Comparison of ENCODE assay signal across 1 cellular context in the genomic region with DNA sequence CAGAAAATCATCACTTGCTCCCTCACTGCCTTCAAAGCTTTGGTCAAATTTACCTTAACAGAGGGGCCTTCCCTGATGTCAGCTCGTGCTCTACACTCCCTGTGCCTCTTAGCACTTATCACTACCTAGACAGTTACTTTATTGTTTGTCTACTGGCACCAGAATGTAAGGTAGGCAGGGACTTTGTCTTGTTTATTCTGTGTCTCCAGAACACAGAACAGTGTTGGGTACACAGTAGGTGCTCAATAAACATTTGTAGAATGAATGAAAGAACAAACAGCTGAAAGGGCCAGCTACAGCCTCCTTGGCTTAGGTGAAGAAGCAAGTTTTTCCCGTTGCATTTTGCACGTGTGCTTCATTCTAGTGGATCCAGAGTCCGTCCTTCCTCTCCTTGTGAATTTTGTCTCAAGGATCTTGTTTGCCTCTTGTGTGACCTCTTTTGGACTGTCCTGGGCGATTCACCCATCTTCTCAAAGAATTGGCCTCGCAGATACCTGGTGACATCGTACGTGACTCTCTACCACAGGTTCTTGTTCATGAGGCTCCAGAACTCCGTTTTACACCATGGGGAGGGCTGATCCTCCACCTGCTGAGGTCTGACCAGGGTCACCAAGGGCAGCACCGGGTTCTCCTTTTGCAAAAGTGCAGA.
TF ChIP-seq lines count a peak whose summit lies in the region.

No MANE protein-coding gene starts in this region.

TF ChIP-seq in HepG2, 621 proteins besides CTCF, POLR2A, EP300 and RAD21 (continued from another document and continues in another):
- TF ChIP-seq ZNF350 (CRISPR knock-in tag; IDR thresholded peaks at IDR 0.05; ENCODE audit: borderline replicate concordance, low read depth) (peak; percentile 14; the same call in 1 of the 2 replicates), U2AF2 (IDR thresholded peaks at IDR 0.05; ENCODE audit: low read depth, low read length) (no peak), ZZZ3 (CRISPR knock-in tag; IDR thresholded peaks at IDR 0.05; ENCODE audit: borderline replicate concordance) (no peak), ZNF550 (CRISPR knock-in tag; IDR thresholded peaks at IDR 0.05; ENCODE audit: borderline replicate concordance) (no peak), ZSCAN21 (CRISPR knock-in tag; IDR thresholded peaks at IDR 0.05; ENCODE audit: borderline replicate concordance) (peak; percentile 69; the same call in 1 of the 2 replicates), ZMAT3 (CRISPR knock-in tag; conservative IDR thresholded peaks at IDR 0.05) (0 out of 2 replicates have a peak, but pooled peaks have one; percentile 61), CENPX (CRISPR knock-in tag; IDR thresholded peaks at IDR 0.05) (no peak), PHF8 (CRISPR knock-in tag; IDR thresholded peaks at IDR 0.05) (peak; percentile 18; the same call in 1 of the 2 replicates), NR2F6 (IDR thresholded peaks at IDR 0.05) (peak; percentile 53; the same call in 1 of the 2 replicates), NR2F6 (CRISPR knock-in tag; IDR thresholded peaks at IDR 0.05) (peak; percentile 85), RBAK (CRISPR knock-in tag; IDR thresholded peaks at IDR 0.05) (no peak), PAX8 (CRISPR knock-in tag; IDR thresholded peaks at IDR 0.05; ENCODE audit: borderline replicate concordance) (0 out of 2 replicates have a peak, but pooled peaks have one; percentile 25), ZNF441 (CRISPR knock-in tag; IDR thresholded peaks at IDR 0.05; ENCODE audit: borderline replicate concordance) (no peak), ZNF343 (CRISPR knock-in tag; IDR thresholded peaks at IDR 0.05) (no peak), ZNF30 (CRISPR knock-in tag; IDR thresholded peaks at IDR 0.05) (no peak), EEA1 (CRISPR knock-in tag; IDR thresholded peaks at IDR 0.05; ENCODE audit: borderline replicate concordance) (no peak), ZNF468 (CRISPR knock-in tag; IDR thresholded peaks at IDR 0.05) (no peak), FOXP4 (CRISPR knock-in tag; IDR thresholded peaks at IDR 0.05) (peak; percentile 98), CEBPZ (IDR thresholded peaks at IDR 0.05; ENCODE audit: low read length) (no peak), ZNF235 (CRISPR knock-in tag; IDR thresholded peaks at IDR 0.05; ENCODE audit: borderline replicate concordance) (no peak), DNMT3B (CRISPR knock-in tag; conservative IDR thresholded peaks at IDR 0.05) (no peak), DR1 (CRISPR knock-in tag; IDR thresholded peaks at IDR 0.05) (no peak), CAMTA2 (CRISPR knock-in tag; IDR thresholded peaks at IDR 0.05; ENCODE audit: borderline replicate concordance) (no peak), KDM6A (CRISPR knock-in tag; IDR thresholded peaks at IDR 0.05; ENCODE audit: low read depth) (peak; percentile 73), MTF1 (CRISPR knock-in tag; IDR thresholded peaks at IDR 0.05) (no peak), NONO (IDR thresholded peaks at IDR 0.05) (no peak), NONO (CRISPR knock-in tag; conservative IDR thresholded peaks at IDR 0.05) (peak; percentile 22; the same call in 1 of the 2 replicates), ZNF33B (CRISPR knock-in tag; IDR thresholded peaks at IDR 0.05) (no peak), GMEB1 (CRISPR knock-in tag; IDR thresholded peaks at IDR 0.05; ENCODE audit: borderline replicate concordance) (peak; percentile 34; the same call in 1 of the 2 replicates), CBX2 (IDR thresholded peaks at IDR 0.05; ENCODE audit: low read depth, low read length) (no peak), CBX2 (CRISPR knock-in tag; IDR thresholded peaks at IDR 0.05; ENCODE audit: low read depth) (no peak), MXD1 (CRISPR knock-in tag; IDR thresholded peaks at IDR 0.05) (no peak), SNAI1 (CRISPR knock-in tag; IDR thresholded peaks at IDR 0.05; ENCODE audit: borderline replicate concordance) (no peak; the same call in 1 of the 2 replicates), CCDC6 (CRISPR knock-in tag; IDR thresholded peaks at IDR 0.05) (peak; percentile 68; the same call in 1 of the 2 replicates), KLF16 (CRISPR knock-in tag; IDR thresholded peaks at IDR 0.05) (peak in 1 of 2 experiments; percentile 76; a peak in 1 of 4 replicates), ZNF83 (CRISPR knock-in tag; IDR thresholded peaks at IDR 0.05; ENCODE audit: borderline replicate concordance) (no peak), CENPT (CRISPR knock-in tag; IDR thresholded peaks at IDR 0.05; ENCODE audit: low read depth) (no peak), ZC3H13 (CRISPR knock-in tag; IDR thresholded peaks at IDR 0.05) (no peak), ATF5 (CRISPR knock-in tag; IDR thresholded peaks at IDR 0.05; ENCODE audit: low read depth) (no peak), KDM5A (IDR thresholded peaks at IDR 0.05; ENCODE audit: borderline replicate concordance, low read length) (no peak), RCOR2 (CRISPR knock-in tag; IDR thresholded peaks at IDR 0.05) (peak; percentile 92; the same call in 1 of the 2 replicates), JDP2 (CRISPR knock-in tag; IDR thresholded peaks at IDR 0.05; ENCODE audit: borderline replicate concordance) (no peak), ZNF552 (CRISPR knock-in tag; IDR thresholded peaks at IDR 0.05; ENCODE audit: borderline replicate concordance) (no peak)
- TF ChIP-seq, protein P1, sequence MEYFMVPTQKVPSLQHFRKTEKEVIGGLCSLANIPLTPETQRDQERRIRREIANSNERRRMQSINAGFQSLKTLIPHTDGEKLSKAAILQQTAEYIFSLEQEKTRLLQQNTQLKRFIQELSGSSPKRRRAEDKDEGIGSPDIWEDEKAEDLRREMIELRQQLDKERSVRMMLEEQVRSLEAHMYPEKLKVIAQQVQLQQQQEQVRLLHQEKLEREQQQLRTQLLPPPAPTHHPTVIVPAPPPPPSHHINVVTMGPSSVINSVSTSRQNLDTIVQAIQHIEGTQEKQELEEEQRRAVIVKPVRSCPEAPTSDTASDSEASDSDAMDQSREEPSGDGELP (IDR thresholded peaks at IDR 0.05; ENCODE audit: borderline replicate concordance, low read depth), result peak; percentile 75
- TF ChIP-seq, protein P2, sequence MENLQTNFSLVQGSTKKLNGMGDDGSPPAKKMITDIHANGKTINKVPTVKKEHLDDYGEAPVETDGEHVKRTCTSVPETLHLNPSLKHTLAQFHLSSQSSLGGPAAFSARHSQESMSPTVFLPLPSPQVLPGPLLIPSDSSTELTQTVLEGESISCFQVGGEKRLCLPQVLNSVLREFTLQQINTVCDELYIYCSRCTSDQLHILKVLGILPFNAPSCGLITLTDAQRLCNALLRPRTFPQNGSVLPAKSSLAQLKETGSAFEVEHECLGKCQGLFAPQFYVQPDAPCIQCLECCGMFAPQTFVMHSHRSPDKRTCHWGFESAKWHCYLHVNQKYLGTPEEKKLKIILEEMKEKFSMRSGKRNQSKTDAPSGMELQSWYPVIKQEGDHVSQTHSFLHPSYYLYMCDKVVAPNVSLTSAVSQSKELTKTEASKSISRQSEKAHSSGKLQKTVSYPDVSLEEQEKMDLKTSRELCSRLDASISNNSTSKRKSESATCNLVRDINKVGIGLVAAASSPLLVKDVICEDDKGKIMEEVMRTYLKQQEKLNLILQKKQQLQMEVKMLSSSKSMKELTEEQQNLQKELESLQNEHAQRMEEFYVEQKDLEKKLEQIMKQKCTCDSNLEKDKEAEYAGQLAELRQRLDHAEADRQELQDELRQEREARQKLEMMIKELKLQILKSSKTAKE (CRISPR knock-in tag; IDR thresholded peaks at IDR 0.05; ENCODE audit: borderline replicate concordance), result peak; percentile 95
- TF ChIP-seq, protein P3, sequence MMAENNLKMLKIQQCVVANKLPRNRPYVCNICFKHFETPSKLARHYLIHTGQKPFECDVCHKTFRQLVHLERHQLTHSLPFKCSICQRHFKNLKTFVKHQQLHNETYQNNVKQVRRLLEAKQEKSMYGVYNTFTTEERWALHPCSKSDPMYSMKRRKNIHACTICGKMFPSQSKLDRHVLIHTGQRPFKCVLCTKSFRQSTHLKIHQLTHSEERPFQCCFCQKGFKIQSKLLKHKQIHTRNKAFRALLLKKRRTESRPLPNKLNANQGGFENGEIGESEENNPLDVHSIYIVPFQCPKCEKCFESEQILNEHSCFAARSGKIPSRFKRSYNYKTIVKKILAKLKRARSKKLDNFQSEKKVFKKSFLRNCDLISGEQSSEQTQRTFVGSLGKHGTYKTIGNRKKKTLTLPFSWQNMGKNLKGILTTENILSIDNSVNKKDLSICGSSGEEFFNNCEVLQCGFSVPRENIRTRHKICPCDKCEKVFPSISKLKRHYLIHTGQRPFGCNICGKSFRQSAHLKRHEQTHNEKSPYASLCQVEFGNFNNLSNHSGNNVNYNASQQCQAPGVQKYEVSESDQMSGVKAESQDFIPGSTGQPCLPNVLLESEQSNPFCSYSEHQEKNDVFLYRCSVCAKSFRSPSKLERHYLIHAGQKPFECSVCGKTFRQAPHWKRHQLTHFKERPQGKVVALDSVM (CRISPR knock-in tag; IDR thresholded peaks at IDR 0.05), result no peak
- TF ChIP-seq, protein P4, sequence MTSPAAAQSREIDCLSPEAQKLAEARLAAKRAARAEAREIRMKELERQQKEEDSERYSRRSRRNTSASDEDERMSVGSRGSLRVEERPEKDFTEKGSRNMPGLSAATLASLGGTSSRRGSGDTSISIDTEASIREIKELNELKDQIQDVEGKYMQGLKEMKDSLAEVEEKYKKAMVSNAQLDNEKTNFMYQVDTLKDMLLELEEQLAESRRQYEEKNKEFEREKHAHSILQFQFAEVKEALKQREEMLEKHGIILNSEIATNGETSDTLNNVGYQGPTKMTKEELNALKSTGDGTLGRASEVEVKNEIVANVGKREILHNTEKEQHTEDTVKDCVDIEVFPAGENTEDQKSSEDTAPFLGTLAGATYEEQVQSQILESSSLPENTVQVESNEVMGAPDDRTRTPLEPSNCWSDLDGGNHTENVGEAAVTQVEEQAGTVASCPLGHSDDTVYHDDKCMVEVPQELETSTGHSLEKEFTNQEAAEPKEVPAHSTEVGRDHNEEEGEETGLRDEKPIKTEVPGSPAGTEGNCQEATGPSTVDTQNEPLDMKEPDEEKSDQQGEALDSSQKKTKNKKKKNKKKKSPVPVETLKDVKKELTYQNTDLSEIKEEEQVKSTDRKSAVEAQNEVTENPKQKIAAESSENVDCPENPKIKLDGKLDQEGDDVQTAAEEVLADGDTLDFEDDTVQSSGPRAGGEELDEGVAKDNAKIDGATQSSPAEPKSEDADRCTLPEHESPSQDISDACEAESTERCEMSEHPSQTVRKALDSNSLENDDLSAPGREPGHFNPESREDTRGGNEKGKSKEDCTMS (CRISPR knock-in tag; conservative IDR thresholded peaks at IDR 0.05), result no peak
